19 cellular contexts compared by ENCODE assay signal in the genomic region with DNA sequence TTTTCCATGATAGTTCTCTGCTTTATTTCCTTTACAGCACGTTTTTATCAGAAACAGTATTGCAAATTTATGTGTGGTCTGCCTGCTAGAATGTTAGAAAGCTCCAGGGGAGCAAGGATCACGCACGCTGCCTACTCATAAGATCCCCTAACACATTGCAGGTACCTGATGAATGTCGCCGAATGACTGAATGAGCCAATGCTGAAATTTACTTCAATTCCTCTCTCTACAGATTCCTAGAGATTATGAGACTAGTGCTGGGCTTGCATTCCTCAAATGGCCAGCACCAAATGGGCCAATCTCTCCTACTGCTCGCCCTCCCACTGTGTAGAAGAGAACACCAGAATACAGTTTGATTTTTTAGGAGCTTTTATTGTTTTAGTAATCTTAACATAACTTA. TPM values are rescaled to one million over a fixed set of nuclear protein-coding genes. Genes with fewer than 3 reads are reported as not detected.
A peak's percentile ranks its signal among the peaks of the same experiment; 100 is the strongest.
DNase-seq lines count a peak whose midpoint lies in the region; ATAC-seq and TF ChIP-seq lines count a peak whose summit lies in the region.
"Had no signal": no experiment of that assay in that cellular context is flagged by ENCODE, and none has a peak within 500 bp of the region (broad histone marks: within the 10 kb centered on the region; RNA-seq: fewer than 3 reads in every experiment).

No MANE protein-coding gene starts in this region.

- WGBS in hepatocyte (ENCODE audit: low lambda C conversion rate, missing lambda C conversion rate): 70% methylated on average over 6 of the region's 6 CpGs

- no peak overlapping the region for H3K4me3 Mint-ChIP-seq in activated CD8-positive, alpha-beta T cell treated with anti-CD3 and anti-CD28 coated beads, Interleukin-2, amount 10 ng/mL, durations not matched to agents 7 days and 5 days
- H3K4me3 Mint-ChIP-seq: activated B cell treated with CpG ODN at 0.5 μM for 24 hours; activated CD8-positive, alpha-beta T cell treated with anti-CD3 and anti-CD28 coated beads for 36 hours had no signal

- intact Hi-C loops in gastrocnemius medialis (cut with DNase I; ENCODE audit: low total_unique reads): loop anchor here (5.0 kb wide), 1 partner anchor 41 kb away; no protein-coding TSS in a partner anchor

- ATAC-seq in gastrocnemius medialis: no peak
- no peak for ATAC-seq in activated CD8-positive, alpha-beta T cell treated with anti-CD3 and anti-CD28 coated beads, Interleukin-2, amount 10 ng/mL, durations not matched to agents 7 days and 5 days
- ATAC-seq: activated CD8-positive, alpha-beta T cell treated with anti-CD3 and anti-CD28 coated beads for 36 hours; activated naive CD4-positive, alpha-beta T cell treated with anti-CD3 and anti-CD28 coated beads, Interleukin-2, amount 50 U/mL, for 72 hours; left ventricle myocardium superior had no signal

- in situ Hi-C loops in gastrocnemius medialis (cut with MboI; ENCODE audit: low sequenced_read_pairs in 4 of 4): loop anchor here (5.0 to 10.0 kb wide), 3 partner anchors 54 to 81 kb away; no protein-coding TSS in a partner anchor

- TF ChIP-seq CTCF in hepatocyte (IDR thresholded peaks at IDR 0.05; ENCODE audit: poor library complexity) (no peak), gastrocnemius medialis (IDR thresholded peaks at IDR 0.05 in 4 of 5, conservative IDR thresholded peaks at IDR 0.05 in 1 of 5) (no peak)

- H3K4me1 ChIP-seq in hepatocyte (ENCODE audit: insufficient read depth) (peaks cover 22% of the 10 kb centered on the region), gastrocnemius medialis (peaks cover 33 to 34% of the 10 kb centered on the region in 2 donors)

- no peak overlapping the region for H2AFZ ChIP-seq in hepatocyte
- H2AFZ ChIP-seq: parathyroid adenoma had no signal

- H3K4me1 Mint-ChIP-seq in activated CD8-positive, alpha-beta T cell treated with anti-CD3 and anti-CD28 coated beads, Interleukin-2, amount 10 ng/mL, durations not matched to agents 7 days and 5 days (ENCODE audit: low read depth): peaks cover 9% of the 10 kb centered on the region

- H3K27ac Mint-ChIP-seq in activated CD8-positive, alpha-beta T cell treated with anti-CD3 and anti-CD28 coated beads, Interleukin-2, amount 10 ng/mL, durations not matched to agents 7 days and 5 days: no peak overlapping the region
- H3K27ac Mint-ChIP-seq: activated B cell treated with CpG ODN at 0.5 μM for 24 hours; activated CD8-positive, alpha-beta T cell treated with anti-CD3 and anti-CD28 coated beads for 36 hours; activated naive CD4-positive, alpha-beta T cell treated with anti-CD3 and anti-CD28 coated beads, Interleukin-2, amount 50 U/mL, for 72 hours had no signal

- no peaks in the 10 kb centered on the region for H3K27me3 ChIP-seq in hepatocyte
- no peaks in the 10 kb centered on the region for H3K27me3 ChIP-seq in gastrocnemius medialis

- no peaks in the 10 kb centered on the region for H3K36me3 ChIP-seq in hepatocyte (replicated peaks; ENCODE audit: insufficient read depth, low read depth)
- peaks cover 0 to 17% of the 10 kb centered on the region in 2 donors for H3K36me3 ChIP-seq in gastrocnemius medialis

- H3K4me3 ChIP-seq in hepatocyte (no peak overlapping the region), gastrocnemius medialis (no peak overlapping the region)

- H3K79me2 ChIP-seq in hepatocyte: no peaks in the 10 kb centered on the region
- H3K79me2 ChIP-seq: parathyroid adenoma had no signal

- DNase-seq in EH (ENCODE audit: low read depth) (peak; percentile 61), amniotic epithelial cell (ENCODE audit: low read depth) (peak; percentile 62), hepatocyte (ENCODE audit: low spot score) (no peak), gastrocnemius medialis (no peak)
- DNase-seq in activated effector memory CD4-positive, alpha-beta T cell treated with Interleukin-2 at 50 U/mL for 16 hours: no peak
- no peak for DNase-seq in activated effector memory CD4-positive, alpha-beta T cell treated with anti-CD3 and anti-CD28 coated beads, Interleukin-2, amount 50 U/mL, for 16 hours
- no peak for DNase-seq in activated CD4-positive, CD25-positive, alpha-beta regulatory T cell (lab: John Stamatoyannopoulos, UW)
- DNase-seq in activated CD8-positive, alpha-beta T cell treated with anti-CD3 and anti-CD28 coated beads, Interleukin-2, amount 10 ng/mL, durations not matched to agents 7 days and 5 days: no peak
- DNase-seq: activated B cell treated with CpG ODN at 0.5 μM for 24 hours; activated CD8-positive, alpha-beta T cell treated with anti-CD3 and anti-CD28 coated beads for 36 hours; activated T-cell treated with anti-CD3 and anti-CD28 coated beads, Interleukin-2, amount 50 U/mL, for 48 hours; left ventricle myocardium superior; NCI-H1930; NCI-H345; stimulated activated CD4-positive, alpha-beta T cell treated with anti-CD3 and anti-CD28 coated beads, Interleukin-4, amount 100 ng/mL, for 4 hours; T-helper 9 cell had no signal

- peak overlapping the region; percentile 28 for H3K27ac ChIP-seq in hepatocyte
- peak overlapping the region; percentile 13 to 45 (median 25) for H3K27ac ChIP-seq in gastrocnemius medialis
- H3K27ac ChIP-seq: epithelial cell of prostate, parathyroid adenoma had no signal

- H4K20me1 ChIP-seq in hepatocyte (ENCODE audit: insufficient read depth, poor library complexity, severe bottlenecking): peaks cover under 1% of the 10 kb centered on the region

- H3K9me2 ChIP-seq in hepatocyte (replicated peaks; ENCODE audit: insufficient read depth): no peaks in the 10 kb centered on the region

- H3K9me3 ChIP-seq in hepatocyte (ENCODE audit: low read depth) (no peaks in the 10 kb centered on the region), gastrocnemius medialis (no peaks in the 10 kb centered on the region)

- H3K36me3 Mint-ChIP-seq in activated CD8-positive, alpha-beta T cell treated with anti-CD3 and anti-CD28 coated beads, Interleukin-2, amount 10 ng/mL, durations not matched to agents 7 days and 5 days (ENCODE audit: low read depth): no peaks in the 10 kb centered on the region
- H3K36me3 Mint-ChIP-seq: activated naive CD4-positive, alpha-beta T cell treated with anti-CD3 and anti-CD28 coated beads, Interleukin-2, amount 50 U/mL, for 72 hours had no signal

- H3K4me2 ChIP-seq in hepatocyte: no peak overlapping the region

- POLR2A ChIA-PET in activated CD8-positive, alpha-beta T cell treated with anti-CD3 and anti-CD28 coated beads, Interleukin-2, amount 10 ng/mL, durations not matched to agents 7 days and 5 days (lab: Charles Lee): interaction anchor here (1.9 kb wide), 1 partner anchor 110 kb away, joined by 7 read pairs; the partner anchor contains the start of gene G3BP1

- CTCF ChIA-PET in activated CD8-positive, alpha-beta T cell treated with anti-CD3 and anti-CD28 coated beads, Interleukin-2, amount 10 ng/mL, durations not matched to agents 7 days and 5 days (lab: Charles Lee): interaction anchor here (0.6 to 6.4 kb wide), 11 partner anchors 9 to 214 kb away, joined by 3 to 127 read pairs (median 3); partner anchors contain the start of genes G3BP1 and SLC36A1

- H3K9me3 Mint-ChIP-seq in activated CD8-positive, alpha-beta T cell treated with anti-CD3 and anti-CD28 coated beads, Interleukin-2, amount 10 ng/mL, durations not matched to agents 7 days and 5 days (ENCODE audit: insufficient read depth): no peaks in the 10 kb centered on the region
- H3K9me3 Mint-ChIP-seq: activated B cell treated with CpG ODN at 0.5 μM for 24 hours; activated CD8-positive, alpha-beta T cell treated with anti-CD3 and anti-CD28 coated beads for 36 hours; activated naive CD4-positive, alpha-beta T cell treated with anti-CD3 and anti-CD28 coated beads, Interleukin-2, amount 50 U/mL, for 72 hours had no signal

- H3K27me3 Mint-ChIP-seq in activated CD8-positive, alpha-beta T cell treated with anti-CD3 and anti-CD28 coated beads, Interleukin-2, amount 10 ng/mL, durations not matched to agents 7 days and 5 days (ENCODE audit: low read depth): peaks cover 22% of the 10 kb centered on the region

- no peak for TF ChIP-seq POLR2A in gastrocnemius medialis (IDR thresholded peaks at IDR 0.05)

RNA-seq across cellular contexts. Expression of gene SPARC, which starts 25.6 kb away (rescaled TPM):
- total RNA-seq in hepatocyte: 4,086 and 4,089 TPM in 2 replicates
- polyA plus RNA-seq in hepatocyte: 15,889 and 16,729 TPM in 2 replicates
- total RNA-seq in gastrocnemius medialis: 100 to 1,000 TPM in 3 of 4 donors, 10 to 100 TPM in 1; 87.7 to 209 (median 163) TPM
- not detected for total RNA-seq in activated CD8-positive, alpha-beta T cell treated with anti-CD3 and anti-CD28 coated beads, Interleukin-2, amount 10 ng/mL, durations not matched to agents 7 days and 5 days
- total RNA-seq: activated B cell treated with CpG ODN at 0.5 μM for 24 hours; activated CD8-positive, alpha-beta T cell treated with anti-CD3 and anti-CD28 coated beads for 36 hours had no signal

Comparison
In these comparisons a context has a peak if more than half of its experiments do, and no peak if none do; other contexts are left out.
1. DNase-seq: peak in EH (single experiment) and amniotic epithelial cell (single experiment); none in hepatocyte (single experiment), gastrocnemius medialis (0 of 2), activated effector memory CD4-positive, alpha-beta T cell treated with Interleukin-2 at 50 U/mL for 16 hours (single experiment), activated effector memory CD4-positive, alpha-beta T cell treated with anti-CD3 and anti-CD28 coated beads, Interleukin-2, amount 50 U/mL, for 16 hours (single experiment), activated CD4-positive, CD25-positive, alpha-beta regulatory T cell (0 of 4) and activated CD8-positive, alpha-beta T cell treated with anti-CD3 and anti-CD28 coated beads, Interleukin-2, amount 10 ng/mL, durations not matched to agents 7 days and 5 days (single experiment).
2. RNA of gene SPARC, which starts 25.6 kb away (total RNA-seq): 4,086 to 4,089 TPM in hepatocyte and 87.7 to 209 TPM in gastrocnemius medialis; not detected in activated CD8-positive, alpha-beta T cell treated with anti-CD3 and anti-CD28 coated beads, Interleukin-2, amount 10 ng/mL, durations not matched to agents 7 days and 5 days; every median in the first group is over 10 times any median in the second.